In genomic region chr17:51371732-51372151, GRCh38 we compare ENCODE assay signal across 8 cellular contexts.
DNase-seq lines count a peak whose midpoint lies in the region; ATAC-seq, FAIRE-seq and TF ChIP-seq lines count a peak whose summit lies in the region.

No MANE protein-coding gene starts in this region.

- no peaks in the 10 kb centered on the region for H3K79me2 ChIP-seq in neural progenitor cell (ENCODE audit: low read depth)

- no peaks in the 10 kb centered on the region for H3K27me3 ChIP-seq in CD4-positive, CD25-positive, alpha-beta regulatory T cell (ENCODE audit: control insufficient read depth, insufficient read depth, low read length)
- no peaks in the 10 kb centered on the region for H3K27me3 ChIP-seq in neural progenitor cell

- H3K9ac ChIP-seq in neural progenitor cell: no peak overlapping the region

- no peak for FAIRE-seq in H54 (lab: Jason Lieb, UNC)

- H3K4me2 ChIP-seq in neural progenitor cell: peak overlapping the region; percentile 17

- H3K9me3 Mint-ChIP-seq in CD4-positive, CD25-positive, alpha-beta regulatory T cell: peaks cover 0 to 3% (median 0%) of the 10 kb centered on the region in 7 donors
- H3K9me3 Mint-ChIP-seq in neural progenitor cell: peaks cover 4% of the 10 kb centered on the region

- no peak overlapping the region for H3K27ac ChIP-seq in CD4-positive, CD25-positive, alpha-beta regulatory T cell (ENCODE audit: insufficient read depth, low read length, poor library complexity, severe bottlenecking)
- H3K27ac ChIP-seq in neural progenitor cell: no peak overlapping the region

- H3K27me3 Mint-ChIP-seq in CD4-positive, CD25-positive, alpha-beta regulatory T cell: no peaks in the 10 kb centered on the region
- H3K27me3 Mint-ChIP-seq in neural progenitor cell (ENCODE audit: insufficient read depth, low read depth): peaks cover 1% of the 10 kb centered on the region

- peak; percentile 8 to 73 (median 51) for DNase-seq in CD4-positive, CD25-positive, alpha-beta regulatory T cell
- DNase-seq in H54 (ENCODE audit: insufficient read length, low spot score) (peak; percentile 64), NCI-H446 treated with DMSO at 0.1 percent for 48 hours (lab: John Stamatoyannopoulos, UW) (peak; percentile 85), fibroblast of gingiva (ENCODE audit: low read depth) (peak; percentile 16), neural progenitor cell (ENCODE audit: low spot score) (peak; percentile 85)
- peak; percentile 47 for DNase-seq in activated CD4-positive, alpha-beta T cell treated with anti-CD3 and anti-CD28 coated beads, Interleukin-2, amount 50 U/mL, for 4 hours

- no peak overlapping the region for H3K27ac Mint-ChIP-seq in CD4-positive, CD25-positive, alpha-beta regulatory T cell
- peak overlapping the region; percentile 40 for H3K27ac Mint-ChIP-seq in neural progenitor cell

- no peak overlapping the region for H3K4me3 ChIP-seq in CD4-positive, CD25-positive, alpha-beta regulatory T cell (ENCODE audit: low read depth, low read length)
- H3K4me3 ChIP-seq in neural progenitor cell: no peak overlapping the region

- H3K4me3 Mint-ChIP-seq in CD4-positive, CD25-positive, alpha-beta regulatory T cell: no peak overlapping the region
- no peak overlapping the region for H3K4me3 Mint-ChIP-seq in neural progenitor cell

- peak overlapping the region; percentile 61 for H2AFZ ChIP-seq in neural progenitor cell (replicated peaks)

- no peak for TF ChIP-seq POLR2A in H54 (IDR thresholded peaks at IDR 0.05; ENCODE audit: low read depth, low read length)

- H3K36me3 Mint-ChIP-seq in CD4-positive, CD25-positive, alpha-beta regulatory T cell: no peaks in the 10 kb centered on the region
- H3K36me3 Mint-ChIP-seq in neural progenitor cell: no peaks in the 10 kb centered on the region

- H3K9me3 ChIP-seq in CD4-positive, CD25-positive, alpha-beta regulatory T cell (ENCODE audit: control insufficient read depth in 2 of 2, low read length in 2 of 2): no peaks in the 10 kb centered on the region
- H3K9me3 ChIP-seq in neural progenitor cell (ENCODE audit: low read depth): no peaks in the 10 kb centered on the region

- H4K20me1 ChIP-seq in neural progenitor cell (ENCODE audit: low read depth): no peaks in the 10 kb centered on the region

- peaks cover 0 to 13% (median 10%) of the 10 kb centered on the region in 4 donors for H3K4me1 Mint-ChIP-seq in CD4-positive, CD25-positive, alpha-beta regulatory T cell
- peaks cover 21% of the 10 kb centered on the region for H3K4me1 Mint-ChIP-seq in neural progenitor cell

- no peaks in the 10 kb centered on the region for H3K36me3 ChIP-seq in CD4-positive, CD25-positive, alpha-beta regulatory T cell (ENCODE audit: control insufficient read depth, insufficient read depth, low read length)
- H3K36me3 ChIP-seq in neural progenitor cell: no peaks in the 10 kb centered on the region

- H3F3A ChIP-seq in neural progenitor cell (ENCODE audit: low read depth): peaks cover 5% of the 10 kb centered on the region

- no peaks in the 10 kb centered on the region for H3K4me1 ChIP-seq in CD4-positive, CD25-positive, alpha-beta regulatory T cell (ENCODE audit: control insufficient read depth, insufficient read depth, low read length, poor library complexity, severe bottlenecking)
- peaks cover 4% of the 10 kb centered on the region for H3K4me1 ChIP-seq in neural progenitor cell

- TF ChIP-seq CTCF in neural progenitor cell (IDR thresholded peaks at IDR 0.05): peak; percentile 84

- peak; percentile 47 to 76 for ATAC-seq in CD4-positive, CD25-positive, alpha-beta regulatory T cell (ENCODE audit: low read depth in 2 of 2)
- ATAC-seq in GM18517 (IDR thresholded peaks at IDR 0.05; ENCODE audit: unreplicated experiment) (no peak), GM21515 (IDR thresholded peaks at IDR 0.05; ENCODE audit: unreplicated experiment) (no peak)

Comparison
In these comparisons a context has a peak if more than half of its experiments do, and no peak if none do; other contexts are left out.
1. ATAC-seq: peak in CD4-positive, CD25-positive, alpha-beta regulatory T cell (2 of 2); none in GM18517 (single experiment) and GM21515 (single experiment).
2. DNase-seq: peak in every context shown above with its lines; median percentile 85 in NCI-H446 treated with DMSO at 0.1 percent for 48 hours; 85 in neural progenitor cell; 64 in H54; 51 in CD4-positive, CD25-positive, alpha-beta regulatory T cell; 47 in activated CD4-positive, alpha-beta T cell treated with anti-CD3 and anti-CD28 coated beads, Interleukin-2, amount 50 U/mL, for 4 hours; 16 in fibroblast of gingiva.